32 cellular contexts compared by ENCODE assay signal in the genomic region with DNA sequence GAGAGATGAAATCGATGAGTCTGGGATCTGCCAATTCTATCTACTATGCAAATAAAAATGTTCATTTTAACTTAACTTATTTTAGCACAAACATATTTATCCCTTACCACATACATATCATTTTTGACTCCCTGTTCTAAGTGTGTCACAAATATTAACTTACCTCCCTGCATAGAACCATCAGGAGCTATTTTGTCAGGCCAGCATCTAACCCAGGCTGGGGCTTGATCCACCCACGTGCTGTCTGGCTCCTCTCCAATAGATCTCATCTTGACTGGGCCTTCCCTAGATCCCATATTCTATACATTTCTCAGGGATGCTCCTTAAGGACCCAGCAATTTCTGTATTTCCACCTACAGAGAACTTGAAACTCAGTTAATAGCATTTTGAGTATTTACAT. TPM values are rescaled to one million over a fixed set of nuclear protein-coding genes. Genes with fewer than 3 reads are reported as not detected.
"Had no signal": no experiment of that assay in that cellular context is flagged by ENCODE, and none has a peak within 500 bp of the region (broad histone marks: within the 10 kb centered on the region; RNA-seq: fewer than 3 reads in every experiment).

No MANE protein-coding gene starts in this region.

- DNase-seq: colonic mucosa; cortex of kidney; effector CD8-positive, alpha-beta T cell; effector memory CD8-positive, alpha-beta T cell; endodermal cell; erythroblast; esophagus squamous epithelium; foreskin fibroblast; foreskin melanocyte; gastrocnemius medialis; glutamatergic neuron; head of caudate nucleus; heart right ventricle; hippocampal formation; left cardiac atrium; left lung; left ventricle myocardium superior; lower lobe of right lung; mesenchymal stem cell; mucosa of descending colon; naive B cell had no signal

- H3K27me3 ChIP-seq: colonic mucosa, gastrocnemius medialis, left lung had no signal

- H3K36me3 ChIP-seq: colonic mucosa, esophagus squamous epithelium, gastrocnemius medialis, heart right ventricle, left lung, lower lobe of right lung had no signal

- H3K4me3 ChIP-seq: colonic mucosa, esophagus squamous epithelium, gastrocnemius medialis, heart right ventricle, left lung, lower lobe of right lung, mucosa of descending colon had no signal

- H3K27ac ChIP-seq: colonic mucosa, epithelial cell of prostate, esophagus squamous epithelium, gastrocnemius medialis, heart right ventricle, left lung, lower lobe of right lung had no signal

- H3K4me1 ChIP-seq: colonic mucosa, esophagus squamous epithelium, left lung, lower lobe of right lung had no signal

- H3K9me3 ChIP-seq: colonic mucosa, esophagus squamous epithelium, gastrocnemius medialis, heart right ventricle, left lung, lower lobe of right lung, mucosa of descending colon had no signal

RNA-seq across cellular contexts. Expression of a gene that starts 20.9 kb away (rescaled TPM):
- total RNA-seq: colonic mucosa, dermis microvascular lymphatic vessel endothelial cell, endodermal cell, esophagus mucosa, esophagus squamous epithelium, glomerular endothelial cell, kidney epithelial cell, left lung, left ventricle myocardium superior, lower leg skin, lower lobe of right lung, lung microvascular endothelial cell, mesenteric fat pad, mesothelial cell of epicardium, mucosa of descending colon, myocyte had no signal
- polyA plus RNA-seq: keratinocyte had no signal
